31 cellular contexts compared by ENCODE assay signal in genomic region chr18:39788395-39788794, GRCh38.
DNase-seq lines count a peak whose midpoint lies in the region; ATAC-seq, FAIRE-seq and TF ChIP-seq lines count a peak whose summit lies in the region.
"Had no signal": no experiment of that assay in that cellular context is flagged by ENCODE, and none has a peak within 500 bp of the region (broad histone marks: within the 10 kb centered on the region; RNA-seq: fewer than 3 reads in every experiment).

No MANE protein-coding gene starts in this region.

- H2BK20ac ChIP-seq in IMR-90 (ENCODE audit: low read depth, low read length), result no peak overlapping the region

- H3K27me3 ChIP-seq in IMR-90 (ENCODE audit: control insufficient read depth, insufficient read depth, low read length) (no peaks in the 10 kb centered on the region), bronchial epithelial cell (ENCODE audit: control insufficient read depth, insufficient read depth, low read length) (no peaks in the 10 kb centered on the region), upper lobe of right lung (no peaks in the 10 kb centered on the region)
- H3K27me3 ChIP-seq: BE2C, esophagus muscularis mucosa, MG63, ovary, vagina had no signal

- H2BK5ac ChIP-seq in IMR-90 (ENCODE audit: low read depth, low read length, poor library complexity, severe bottlenecking), result peak overlapping the region; percentile 33

- POLR2A ChIA-PET in IMR-90 (lab: Charles Lee; ENCODE audit: unreplicated experiment), result no interaction called here

- no peak for FAIRE-seq in bronchial epithelial cell (lab: Jason Lieb, UNC)
- FAIRE-seq: frontal cortex, K562 had no signal

- 0 out of 2 replicates have a peak overlapping the region, but pooled peaks have one; percentile 59 for H3K18ac ChIP-seq in IMR-90 (ENCODE audit: low read depth, low read length)

- ATAC-seq in IMR-90 (ENCODE audit: low read depth) (peak; percentile 67), left colon (peak; percentile 78), upper lobe of right lung (no peak), Right ventricle myocardium inferior (no peak)
- no peak for ATAC-seq in activated T-helper 17 cell treated with anti-CD3 and anti-CD28 coated beads, Interleukin-2, amount 50 U/mL, for 72 hours (replicated peaks)
- ATAC-seq: K562; Panc1; stimulated activated naive CD8-positive, alpha-beta T cell treated with anti-CD3 and anti-CD28 coated beads, Interleukin-15, Interleukin-2, amounts not matched to agents 100 U/mL and 50 U/mL, for 24 hours had no signal

- H4K20me1 ChIP-seq in IMR-90 (ENCODE audit: insufficient read depth, low read length), result no peaks in the 10 kb centered on the region

- H3K4me3 ChIP-seq in IMR-90 (ENCODE audit: insufficient read depth, low read depth, low read length) (no peak overlapping the region), bronchial epithelial cell (ENCODE audit: low read depth, low read length) (no peak overlapping the region), upper lobe of right lung (no peak overlapping the region)
- H3K4me3 ChIP-seq: esophagus muscularis mucosa, K562, MG63, ovary, smooth muscle cell, thoracic aorta, vagina had no signal

- WGBS in IMR-90 (ENCODE audit: extremely low coverage in 2 of 2, insufficient read length in 1 of 2), 2 experiments, result no CpG with 5 or more reads among the region's 1 CpG

- no peak for TF ChIP-seq POLR2A in IMR-90 (IDR thresholded peaks at IDR 0.05; ENCODE audit: low read depth, low read length)

- dilution Hi-C loops in IMR-90 (cut with HindIII; ENCODE audit: low sequenced_read_pairs, unreplicated experiment), result no loop called here

- no peak overlapping the region for H2AFZ ChIP-seq in IMR-90 (replicated peaks; ENCODE audit: low read length, poor library complexity)

- H3K4ac ChIP-seq in IMR-90 (ENCODE audit: low read depth, low read length), result no peak overlapping the region

- H2BK120ac ChIP-seq in IMR-90 (ENCODE audit: low read depth, low read length), result no peak overlapping the region

- CTCF ChIA-PET in IMR-90 (lab: Yijun Ruan, JAX), result no interaction called here

- H3K36me3 Mint-ChIP-seq in activated T-helper 17 cell treated with anti-CD3 and anti-CD28 coated beads, Interleukin-2, amount 50 U/mL, for 72 hours (ENCODE audit: low read depth), result no peaks in the 10 kb centered on the region
- no peaks in the 10 kb centered on the region for H3K36me3 Mint-ChIP-seq in activated T-cell treated with anti-CD3 and anti-CD28 coated beads, Interleukin-2, amount 50 U/mL, for 24 hours (ENCODE audit: low read depth)
- H3K36me3 Mint-ChIP-seq: activated CD4-positive, alpha-beta memory T cell treated with anti-CD3 and anti-CD28 coated beads for 36 hours had no signal

- H3K27me3 Mint-ChIP-seq in activated T-helper 17 cell treated with anti-CD3 and anti-CD28 coated beads, Interleukin-2, amount 50 U/mL, for 72 hours, result no peaks in the 10 kb centered on the region
- no peaks in the 10 kb centered on the region for H3K27me3 Mint-ChIP-seq in activated T-cell treated with anti-CD3 and anti-CD28 coated beads, Interleukin-2, amount 50 U/mL, for 24 hours
- H3K27me3 Mint-ChIP-seq: activated CD4-positive, alpha-beta memory T cell treated with anti-CD3 and anti-CD28 coated beads for 36 hours had no signal

- H3K4me2 ChIP-seq in IMR-90 (ENCODE audit: low read depth, low read length), result no peak overlapping the region
- H3K4me2 ChIP-seq: smooth muscle cell had no signal

- H4K5ac ChIP-seq in IMR-90 (ENCODE audit: low read depth, low read length), result no peak overlapping the region

- no peak overlapping the region for H3K27ac Mint-ChIP-seq in activated T-helper 17 cell treated with anti-CD3 and anti-CD28 coated beads, Interleukin-2, amount 50 U/mL, for 72 hours
- no peak overlapping the region for H3K27ac Mint-ChIP-seq in activated T-cell treated with anti-CD3 and anti-CD28 coated beads, Interleukin-2, amount 50 U/mL, for 24 hours
- H3K27ac Mint-ChIP-seq: activated CD4-positive, alpha-beta memory T cell treated with anti-CD3 and anti-CD28 coated beads for 36 hours had no signal

- H3K27ac ChIP-seq in IMR-90 (ENCODE audit: insufficient read depth, low read length) (no peak overlapping the region), upper lobe of right lung (no peak overlapping the region)
- H3K27ac ChIP-seq: esophagus muscularis mucosa, ovary, thoracic aorta, vagina had no signal

- no peak overlapping the region for H4K91ac ChIP-seq in IMR-90 (ENCODE audit: insufficient read depth, low read depth, low read length)

- DNase-seq in ELR (ENCODE audit: low read depth) (peak; percentile 14), IMR-90 (peak; percentile 18), bronchial epithelial cell (ENCODE audit: low read depth) (peak; percentile 92), left colon (no peak), upper lobe of right lung (no peak), Right ventricle myocardium inferior (ENCODE audit: missing footprints) (no peak)
- DNase-seq in activated T-cell treated with anti-CD3 and anti-CD28 coated beads, Interleukin-2, amount 50 U/mL, for 24 hours, result no peak
- DNase-seq: activated CD4-positive, alpha-beta memory T cell treated with anti-CD3 and anti-CD28 coated beads for 36 hours; activated CD4-positive, alpha-beta T cell treated with anti-CD3 and anti-CD28 coated beads for 1 hour; activated naive CD4-positive, alpha-beta T cell treated with Interleukin-2 at 50 U/mL for 16 hours; BE2C; central memory CD4-positive, alpha-beta T cell; cortex of kidney; effector memory CD4-positive, alpha-beta T cell; GDM1; MG63; NCI-H1105; NCI-H1930; NCI-H2227 treated with DMSO at 0.1 percent for 48 hours; ovary; SIG-M5; stimulated activated naive CD8-positive, alpha-beta T cell treated with anti-CD3 and anti-CD28 coated beads, Interleukin-15, Interleukin-2, amounts not matched to agents 100 U/mL and 50 U/mL, for 24 hours had no signal

- H3K9me3 ChIP-seq in IMR-90 (ENCODE audit: control insufficient read depth, insufficient read depth, low read length), result no peaks in the 10 kb centered on the region
- no peaks in the 10 kb centered on the region for H3K9me3 ChIP-seq in upper lobe of right lung
- H3K9me3 ChIP-seq: BE2C, esophagus muscularis mucosa, MG63, ovary, thoracic aorta, vagina had no signal

- no peak for TF ChIP-seq CTCF in IMR-90 (conservative IDR thresholded peaks at IDR 0.05; ENCODE audit: low read depth, low read length)
- no peak for TF ChIP-seq CTCF in bronchial epithelial cell (IDR thresholded peaks at IDR 0.05; ENCODE audit: insufficient read depth, low read length, severe bottlenecking)
- no peak for TF ChIP-seq CTCF in upper lobe of right lung (IDR thresholded peaks at IDR 0.05)

- in situ Hi-C loops in IMR-90 (cut with MboI; ENCODE audit: low sequenced_read_pairs), result no loop called here

- no peak overlapping the region for H3K56ac ChIP-seq in IMR-90 (ENCODE audit: extremely low read depth, insufficient read depth, low read length)

- intact Hi-C loops in IMR-90 (cut with micrococcal nuclease) (no loop called here), left colon (cut with DNase I, micrococcal nuclease) (no loop called here), upper lobe of right lung (cut with DNase I) (no loop called here), Right ventricle myocardium inferior (cut with DNase I) (no loop called here)

- H3K23ac ChIP-seq in IMR-90 (ENCODE audit: low read depth, low read length), result no peak overlapping the region

- no TSS peak for BruUV-seq in IMR-90 (replicated peaks; lab: Mats Ljungman, UMichigan)

- peaks cover 0 to 8% of the 10 kb centered on the region in 2 experiments; a peak in 1 of 4 replicates for H3K79me1 ChIP-seq in IMR-90 (ENCODE audit: low read depth in 1 of 2, low read length in 2 of 2)

- no peaks in the 10 kb centered on the region for H3K9me1 ChIP-seq in IMR-90 (ENCODE audit: insufficient read depth, low read length)

- no peak for TF ChIP-seq RAD21 in IMR-90 (IDR thresholded peaks at IDR 0.05; ENCODE audit: low read length)

- H2AK5ac ChIP-seq in IMR-90 (ENCODE audit: low read depth, low read length), result no peak overlapping the region

- 0 out of 2 replicates have a peak, but pooled peaks cover 2% of the 10 kb centered on the region for H3K4me1 ChIP-seq in IMR-90 (ENCODE audit: control insufficient read depth, insufficient read depth, low read length)
- no peaks in the 10 kb centered on the region for H3K4me1 ChIP-seq in upper lobe of right lung
- H3K4me1 ChIP-seq: BE2C, esophagus muscularis mucosa, vagina had no signal

- H3K4me1 Mint-ChIP-seq in activated T-helper 17 cell treated with anti-CD3 and anti-CD28 coated beads, Interleukin-2, amount 50 U/mL, for 72 hours, result no peaks in the 10 kb centered on the region
- H3K4me1 Mint-ChIP-seq in activated T-cell treated with anti-CD3 and anti-CD28 coated beads, Interleukin-2, amount 50 U/mL, for 24 hours (ENCODE audit: low read depth), result no peaks in the 10 kb centered on the region

- H4K8ac ChIP-seq in IMR-90 (ENCODE audit: low read depth in 2 of 2, low read length in 2 of 2), result no peak overlapping the region

- no peak overlapping the region for H3K4me3 Mint-ChIP-seq in activated T-helper 17 cell treated with anti-CD3 and anti-CD28 coated beads, Interleukin-2, amount 50 U/mL, for 72 hours
- H3K4me3 Mint-ChIP-seq in activated T-cell treated with anti-CD3 and anti-CD28 coated beads, Interleukin-2, amount 50 U/mL, for 24 hours, result no peak overlapping the region
- H3K4me3 Mint-ChIP-seq: activated CD4-positive, alpha-beta memory T cell treated with anti-CD3 and anti-CD28 coated beads for 36 hours; neural crest cell had no signal

- no peak overlapping the region for H2BK15ac ChIP-seq in IMR-90 (ENCODE audit: low read depth, low read length)

- no peak overlapping the region for H2AK9ac ChIP-seq in IMR-90 (replicated peaks; ENCODE audit: low read depth, low read length, poor library complexity)

- H3K9ac ChIP-seq in IMR-90 (ENCODE audit: low read depth, low read length), result no peak overlapping the region

- H3K9me3 Mint-ChIP-seq in activated T-helper 17 cell treated with anti-CD3 and anti-CD28 coated beads, Interleukin-2, amount 50 U/mL, for 72 hours, result peaks cover 5% of the 10 kb centered on the region
- peaks cover 2% of the 10 kb centered on the region for H3K9me3 Mint-ChIP-seq in activated T-cell treated with anti-CD3 and anti-CD28 coated beads, Interleukin-2, amount 50 U/mL, for 24 hours
- H3K9me3 Mint-ChIP-seq: activated CD4-positive, alpha-beta memory T cell treated with anti-CD3 and anti-CD28 coated beads for 36 hours; neural crest cell had no signal

- no peak overlapping the region; the same call in 1 of the 2 replicates for H3K14ac ChIP-seq in IMR-90 (replicated peaks; ENCODE audit: low read depth, low read length)

- no peaks in the 10 kb centered on the region for H3K36me3 ChIP-seq in IMR-90 (ENCODE audit: control insufficient read depth, insufficient read depth, low read length)
- H3K36me3 ChIP-seq in bronchial epithelial cell (ENCODE audit: control insufficient read depth, insufficient read depth, low read length), result no peaks in the 10 kb centered on the region
- H3K36me3 ChIP-seq in upper lobe of right lung, result no peaks in the 10 kb centered on the region
- H3K36me3 ChIP-seq: BE2C, esophagus muscularis mucosa, MG63, ovary, thoracic aorta, vagina had no signal

TF ChIP-seq in IMR-90, 13 proteins besides CTCF, POLR2A, EP300 and RAD21 (continues in another document):
- TF ChIP-seq RFX5 (IDR thresholded peaks at IDR 0.05; ENCODE audit: low read depth, low read length) (no peak), FOS (IDR thresholded peaks at IDR 0.05; ENCODE audit: low read depth, low read length) (no peak), RCOR1 (IDR thresholded peaks at IDR 0.05; ENCODE audit: insufficient replicate concordance, low read length) (no peak), MXI1 (IDR thresholded peaks at IDR 0.05; ENCODE audit: borderline replicate concordance, low read depth, low read length) (no peak)

Comparison
In these comparisons a context has a peak if more than half of its experiments do, and no peak if none do; other contexts are left out.
1. DNase-seq: peak in ELR (single experiment), IMR-90 (single experiment) and bronchial epithelial cell (single experiment); none in left colon (0 of 2), upper lobe of right lung (single experiment), Right ventricle myocardium inferior (single experiment) and activated T-cell treated with anti-CD3 and anti-CD28 coated beads, Interleukin-2, amount 50 U/mL, for 24 hours (single experiment).
2. ATAC-seq: peak in IMR-90 (single experiment) and left colon (single experiment); none in activated T-helper 17 cell treated with anti-CD3 and anti-CD28 coated beads, Interleukin-2, amount 50 U/mL, for 72 hours (single experiment), upper lobe of right lung (single experiment) and Right ventricle myocardium inferior (single experiment).